In genomic region chr12:55723516-55724225, GRCh38 we compare ENCODE assay signal across 11 cellular contexts. TPM values are rescaled to one million over a fixed set of nuclear protein-coding genes. Genes with fewer than 3 reads are reported as not detected.
DNase-seq lines count a peak whose midpoint lies in the region; FAIRE-seq and TF ChIP-seq lines count a peak whose summit lies in the region.
"Had no signal": no experiment of that assay in that cellular context is flagged by ENCODE, and none has a peak within 500 bp of the region (broad histone marks: within the 10 kb centered on the region; RNA-seq: fewer than 3 reads in every experiment).

No MANE protein-coding gene starts in this region.

- no peaks in the 10 kb centered on the region for H3K9me3 Mint-ChIP-seq in brain
- H3K9me3 Mint-ChIP-seq: activated CD4-positive, alpha-beta T cell treated with anti-CD3 and anti-CD28 coated beads, Interleukin-2, amount 10 ng/mL, durations not matched to agents 24 days and 14 days; activated T-helper 17 cell treated with anti-CD3 and anti-CD28 coated beads, Interleukin-2, amount 50 U/mL, for 72 hours; T-helper 1 cell treated with Interleukin-12 subunit alpha and Interleukin-12 subunit beta and Interleukin-4 antibody, amounts not matched to agents 30 μg/mL and 1 μg/mL, for 36 hours had no signal

- H3K27me3 Mint-ChIP-seq in brain, result no peaks in the 10 kb centered on the region
- H3K27me3 Mint-ChIP-seq: activated CD4-positive, alpha-beta T cell treated with anti-CD3 and anti-CD28 coated beads, Interleukin-2, amount 10 ng/mL, durations not matched to agents 24 days and 14 days; activated T-helper 17 cell treated with anti-CD3 and anti-CD28 coated beads, Interleukin-2, amount 50 U/mL, for 72 hours had no signal

- H3K36me3 Mint-ChIP-seq in brain, result peaks cover 31% of the 10 kb centered on the region

- H3K4me3 ChIP-seq in HEK293 (ENCODE audit: low read depth, low read length) (no peak overlapping the region), muscle layer of colon (ENCODE audit: low read depth in 1 of 2, low read length in 2 of 2) (peak overlapping the region in 1 of 2 donors; percentile 11)
- H3K4me3 ChIP-seq: PC-9 had no signal

- no peak for FAIRE-seq in frontal cortex (lab: Jason Lieb, UNC)

- H3K36me3 ChIP-seq in HEK293 (ENCODE audit: control insufficient read depth in 2 of 2, insufficient read depth in 1 of 2, low read length in 2 of 2) (peaks cover 12 to 71% of the 10 kb centered on the region in 2 experiments), muscle layer of colon (ENCODE audit: insufficient read depth, low read length) (peaks cover 36% of the 10 kb centered on the region)

- CTCF ChIA-PET in HEK293 (lab: Yijun Ruan, JAX), result interaction anchor here (0.7 to 7.0 kb wide), 6 partner anchors 13 to 78 kb away, joined by 3 to 127 read pairs (median 6); partner anchors contain the start of gene ITGA7

- peaks cover 58% of the 10 kb centered on the region for H3K4me1 Mint-ChIP-seq in brain

- H3K9ac ChIP-seq in muscle layer of colon (ENCODE audit: low read length), result peak overlapping the region; percentile 8

- DNase-seq in substantia nigra (lab: John Stamatoyannopoulos, UW) (no peak), frontal cortex (ENCODE audit: low spot score in 2 of 2) (no peak), NCI-H2029 treated with DMSO at 0.1 percent for 48 hours (lab: John Stamatoyannopoulos, UW) (no peak), NCI-H146 treated with DMSO at 0.1 percent for 48 hours (lab: John Stamatoyannopoulos, UW; ENCODE audit: unreplicated experiment) (no peak)

- H3K27ac ChIP-seq in HEK293 (ENCODE audit: extremely low read depth, low read depth, low read length), result no peak overlapping the region
- H3K27ac ChIP-seq in muscle layer of colon (ENCODE audit: low read depth, low read length), result peak overlapping the region; percentile 52
- H3K27ac ChIP-seq in substantia nigra (ENCODE audit: low read depth, low read length, poor library complexity, severe bottlenecking), result peak overlapping the region; percentile 46
- H3K27ac ChIP-seq: PC-9 had no signal

- H3K27me3 ChIP-seq in muscle layer of colon (ENCODE audit: control insufficient read depth in 1 of 2, insufficient read depth in 2 of 2, low read length in 2 of 2), result no peaks in the 10 kb centered on the region

- peak overlapping the region in 4 of 5 experiments; percentile 46 to 87 (median 80) for H3K27ac Mint-ChIP-seq in brain
- H3K27ac Mint-ChIP-seq: activated T-helper 17 cell treated with anti-CD3 and anti-CD28 coated beads, Interleukin-2, amount 50 U/mL, for 72 hours had no signal

- POLR2A ChIA-PET in HEK293 (lab: Yijun Ruan, JAX), result interaction anchor here (1.3 kb wide), 1 partner anchor 21 kb away, joined by 3 read pairs; no protein-coding TSS in a partner anchor

- H3K4me3 Mint-ChIP-seq in brain, result peak overlapping the region in 2 of 5 experiments; percentile 33 to 64
- H3K4me3 Mint-ChIP-seq: activated CD4-positive, alpha-beta T cell treated with anti-CD3 and anti-CD28 coated beads, Interleukin-2, amount 10 ng/mL, durations not matched to agents 24 days and 14 days; activated T-helper 17 cell treated with anti-CD3 and anti-CD28 coated beads, Interleukin-2, amount 50 U/mL, for 72 hours; T-helper 1 cell treated with Interleukin-12 subunit alpha and Interleukin-12 subunit beta and Interleukin-4 antibody, amounts not matched to agents 30 μg/mL and 1 μg/mL, for 36 hours had no signal

- H3K9me3 ChIP-seq in HEK293 (ENCODE audit: control insufficient read depth, insufficient read depth, low read depth, low read length) (no peaks in the 10 kb centered on the region), muscle layer of colon (ENCODE audit: low read length) (no peaks in the 10 kb centered on the region)

- TF ChIP-seq CTCF in HEK293 (tag by site-specific recombination; IDR thresholded peaks at IDR 0.05) (no peak), brain (conservative IDR thresholded peaks at IDR 0.05) (no peak)

- no peaks in the 10 kb centered on the region for H3K4me1 ChIP-seq in HEK293 (ENCODE audit: control insufficient read depth, insufficient read depth, low read length)
- peaks cover 76% of the 10 kb centered on the region for H3K4me1 ChIP-seq in muscle layer of colon (ENCODE audit: insufficient read depth, low read length)

TF ChIP-seq in HEK293, 187 proteins besides CTCF, POLR2A, EP300 and RAD21 (continues in another document):
- no peak for TF ChIP-seq MYNN (tag by site-specific recombination; IDR thresholded peaks at IDR 0.05; ENCODE audit: borderline replicate concordance)
- TF ChIP-seq, protein P1, sequence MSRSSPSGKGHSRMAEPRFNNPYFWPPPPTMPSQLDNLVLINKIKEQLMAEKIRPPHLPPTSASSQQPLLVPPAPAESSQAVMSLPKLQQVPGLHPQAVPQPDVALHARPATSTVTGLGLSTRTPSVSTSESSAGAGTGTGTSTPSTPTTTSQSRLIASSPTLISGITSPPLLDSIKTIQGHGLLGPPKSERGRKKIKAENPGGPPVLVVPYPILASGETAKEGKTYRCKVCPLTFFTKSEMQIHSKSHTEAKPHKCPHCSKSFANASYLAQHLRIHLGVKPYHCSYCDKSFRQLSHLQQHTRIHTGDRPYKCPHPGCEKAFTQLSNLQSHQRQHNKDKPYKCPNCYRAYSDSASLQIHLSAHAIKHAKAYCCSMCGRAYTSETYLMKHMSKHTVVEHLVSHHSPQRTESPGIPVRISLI (tag by site-specific recombination; IDR thresholded peaks at IDR 0.05), result no peak
- TF ChIP-seq ZNF202 (tag by site-specific recombination; IDR thresholded peaks at IDR 0.05; ENCODE audit: borderline replicate concordance), result no peak
- TF ChIP-seq ZNF837 (tag by site-specific recombination; IDR thresholded peaks at IDR 0.05), result no peak
- TF ChIP-seq, protein P2, sequence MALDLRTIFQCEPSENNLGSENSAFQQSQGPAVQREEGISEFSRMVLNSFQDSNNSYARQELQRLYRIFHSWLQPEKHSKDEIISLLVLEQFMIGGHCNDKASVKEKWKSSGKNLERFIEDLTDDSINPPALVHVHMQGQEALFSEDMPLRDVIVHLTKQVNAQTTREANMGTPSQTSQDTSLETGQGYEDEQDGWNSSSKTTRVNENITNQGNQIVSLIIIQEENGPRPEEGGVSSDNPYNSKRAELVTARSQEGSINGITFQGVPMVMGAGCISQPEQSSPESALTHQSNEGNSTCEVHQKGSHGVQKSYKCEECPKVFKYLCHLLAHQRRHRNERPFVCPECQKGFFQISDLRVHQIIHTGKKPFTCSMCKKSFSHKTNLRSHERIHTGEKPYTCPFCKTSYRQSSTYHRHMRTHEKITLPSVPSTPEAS (tag by site-specific recombination; IDR thresholded peaks at IDR 0.05), result no peak
- no peak for TF ChIP-seq ZNF571 (tag by site-specific recombination; IDR thresholded peaks at IDR 0.05)
- TF ChIP-seq ZNF133 (tag by site-specific recombination; IDR thresholded peaks at IDR 0.05), result no peak
- TF ChIP-seq ZNF747 (tag by site-specific recombination; IDR thresholded peaks at IDR 0.05), result no peak
- no peak for TF ChIP-seq ZNF624 (tag by site-specific recombination; IDR thresholded peaks at IDR 0.05)
- peak; percentile 41; the same call in 1 of the 2 replicates for TF ChIP-seq ZIC2 (tag by site-specific recombination; IDR thresholded peaks at IDR 0.05)
- no peak for TF ChIP-seq ZNF341 (tag by site-specific recombination; IDR thresholded peaks at IDR 0.05; ENCODE audit: low read depth)
- no peak for TF ChIP-seq ZNF266 (tag by site-specific recombination; IDR thresholded peaks at IDR 0.05; ENCODE audit: low read depth)
- 0 out of 2 replicates have a peak, but pooled peaks have one; percentile 1 for TF ChIP-seq PRDM10 (tag by site-specific recombination; IDR thresholded peaks at IDR 0.05)
- TF ChIP-seq, protein P3, sequence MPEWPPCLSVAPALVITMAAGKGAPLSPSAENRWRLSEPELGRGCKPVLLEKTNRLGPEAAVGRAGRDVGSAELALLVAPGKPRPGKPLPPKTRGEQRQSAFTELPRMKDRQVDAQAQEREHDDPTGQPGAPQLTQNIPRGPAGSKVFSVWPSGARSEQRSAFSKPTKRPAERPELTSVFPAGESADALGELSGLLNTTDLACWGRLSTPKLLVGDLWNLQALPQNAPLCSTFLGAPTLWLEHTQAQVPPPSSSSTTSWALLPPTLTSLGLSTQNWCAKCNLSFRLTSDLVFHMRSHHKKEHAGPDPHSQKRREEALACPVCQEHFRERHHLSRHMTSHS (tag by site-specific recombination; IDR thresholded peaks at IDR 0.05), result no peak
- no peak for TF ChIP-seq TCF7L2 (IDR thresholded peaks at IDR 0.05; ENCODE audit: borderline replicate concordance, low read depth, low read length)

RNA-seq across cellular contexts. Expression of gene RDH5, which starts 3.5 kb away (rescaled TPM):
- polyA plus RNA-seq in brain (ENCODE audit: insufficient read depth, low read depth, low replicate concordance), result 2.0 TPM
- total RNA-seq in frontal cortex, result 4.5 TPM

RNA-seq across cellular contexts. Expression of gene CD63, which starts 5.1 kb away (rescaled TPM):
- polyA plus RNA-seq in brain (ENCODE audit: insufficient read depth, low read depth, low replicate concordance), result 568 TPM
- total RNA-seq in frontal cortex, result 227 TPM

RNA-seq across cellular contexts. Expression of gene BLOC1S1, which starts 7.8 kb away (rescaled TPM):
- 257 TPM for polyA plus RNA-seq in brain (ENCODE audit: insufficient read depth, low read depth, low replicate concordance)
- 21.2 TPM for total RNA-seq in frontal cortex

RNA-seq across cellular contexts. Expression of gene ITGA7, which starts 16.0 kb away (rescaled TPM):
- polyA plus RNA-seq in brain (ENCODE audit: insufficient read depth, low read depth, low replicate concordance), result 17.4 TPM
- 3.7 TPM for total RNA-seq in frontal cortex

RNA-seq across cellular contexts. Expression of gene GDF11, which starts 19.3 kb away (rescaled TPM):
- polyA plus RNA-seq in brain (ENCODE audit: insufficient read depth, low read depth, low replicate concordance), result 26.9 TPM
- total RNA-seq in frontal cortex, result 6.1 TPM
